20 cellular contexts compared by ENCODE assay signal in genomic region chr1:63448741-63449140, GRCh38.
"Had no signal": no experiment of that assay in that cellular context is flagged by ENCODE, and none has a peak within 500 bp of the region (broad histone marks: within the 10 kb centered on the region; RNA-seq: fewer than 3 reads in every experiment).

No MANE protein-coding gene starts in this region.

- H3K9me3 Mint-ChIP-seq: activated CD4-positive, alpha-beta memory T cell treated with anti-CD3 and anti-CD28 coated beads for 36 hours; activated naive CD4-positive, alpha-beta T cell treated with anti-CD3 and anti-CD28 coated beads, Interleukin-2, amount 10 ng/mL, durations not matched to agents 7 days and 5 days; naive thymus-derived CD4-positive, alpha-beta T cell; stimulated activated naive CD8-positive, alpha-beta T cell treated with anti-CD3 and anti-CD28 coated beads, Interleukin-15, amount 100 ng/mL, for 72 hours had no signal

- H2AFZ ChIP-seq: hepatocyte had no signal

- H3K27me3 ChIP-seq: cardiac muscle cell, esophagus muscularis mucosa, hepatocyte, left lung, pancreas, spleen, testis, upper lobe of right lung had no signal

- DNase-seq: activated CD4-positive, alpha-beta memory T cell treated with anti-CD3 and anti-CD28 coated beads for 36 hours; activated CD4-positive, CD25-positive, alpha-beta regulatory T cell treated with anti-CD3 and anti-CD28 coated beads, Interleukin-2, amount 50 U/mL, for 72 hours; activated CD8-positive, alpha-beta memory T cell treated with anti-CD3 and anti-CD28 coated beads, Interleukin-2, amount 10 ng/mL, durations not matched to agents 7 days and 5 days; activated naive CD4-positive, alpha-beta T cell treated with anti-CD3 and anti-CD28 coated beads, Interleukin-2, amount 10 ng/mL, durations not matched to agents 7 days and 5 days; activated T-cell treated with anti-CD3 and anti-CD28 coated beads, Interleukin-2, amount 50 U/mL, for 1 hour; left lung; mammary epithelial cell; mucosa of descending colon; naive thymus-derived CD4-positive, alpha-beta T cell; pancreas; spleen; stimulated activated naive CD8-positive, alpha-beta T cell treated with anti-CD3 and anti-CD28 coated beads, Interleukin-15, amount 100 ng/mL, for 72 hours; testis; upper lobe of right lung had no signal

- H3K79me2 ChIP-seq: hepatocyte had no signal

- H3K4me1 ChIP-seq: left lung, pancreas, spleen, testis, upper lobe of right lung had no signal

- H3K4me3 Mint-ChIP-seq: activated CD4-positive, alpha-beta memory T cell treated with anti-CD3 and anti-CD28 coated beads for 36 hours; activated CD8-positive, alpha-beta memory T cell treated with anti-CD3 and anti-CD28 coated beads, Interleukin-2, amount 10 ng/mL, durations not matched to agents 7 days and 5 days; activated naive CD4-positive, alpha-beta T cell treated with anti-CD3 and anti-CD28 coated beads, Interleukin-2, amount 10 ng/mL, durations not matched to agents 7 days and 5 days; naive thymus-derived CD4-positive, alpha-beta T cell; stimulated activated naive CD8-positive, alpha-beta T cell treated with anti-CD3 and anti-CD28 coated beads, Interleukin-15, amount 100 ng/mL, for 72 hours had no signal

- H3K4me3 ChIP-seq: cardiac muscle cell, esophagus muscularis mucosa, hepatocyte, left lung, mucosa of descending colon, pancreas, spleen, testis, upper lobe of right lung had no signal

- H3K27ac Mint-ChIP-seq: activated CD4-positive, alpha-beta memory T cell treated with anti-CD3 and anti-CD28 coated beads for 36 hours; activated CD8-positive, alpha-beta memory T cell treated with anti-CD3 and anti-CD28 coated beads, Interleukin-2, amount 10 ng/mL, durations not matched to agents 7 days and 5 days; activated naive CD4-positive, alpha-beta T cell treated with anti-CD3 and anti-CD28 coated beads, Interleukin-2, amount 10 ng/mL, durations not matched to agents 7 days and 5 days; naive thymus-derived CD4-positive, alpha-beta T cell; stimulated activated naive CD8-positive, alpha-beta T cell treated with anti-CD3 and anti-CD28 coated beads, Interleukin-15, amount 100 ng/mL, for 72 hours had no signal

- H3K4me2 ChIP-seq: hepatocyte had no signal

- H3K27me3 Mint-ChIP-seq: activated CD4-positive, alpha-beta memory T cell treated with anti-CD3 and anti-CD28 coated beads for 36 hours; activated CD8-positive, alpha-beta memory T cell treated with anti-CD3 and anti-CD28 coated beads, Interleukin-2, amount 10 ng/mL, durations not matched to agents 7 days and 5 days; activated naive CD4-positive, alpha-beta T cell treated with anti-CD3 and anti-CD28 coated beads, Interleukin-2, amount 10 ng/mL, durations not matched to agents 7 days and 5 days; naive thymus-derived CD4-positive, alpha-beta T cell; stimulated activated naive CD8-positive, alpha-beta T cell treated with anti-CD3 and anti-CD28 coated beads, Interleukin-15, amount 100 ng/mL, for 72 hours had no signal

- H3K36me3 Mint-ChIP-seq: activated naive CD4-positive, alpha-beta T cell treated with anti-CD3 and anti-CD28 coated beads, Interleukin-2, amount 10 ng/mL, durations not matched to agents 7 days and 5 days had no signal

- H3K27ac ChIP-seq: cardiac muscle cell, esophagus muscularis mucosa, hepatocyte, left lung, pancreas, spleen, testis, upper lobe of right lung had no signal

- H3K36me3 ChIP-seq: cardiac muscle cell, esophagus muscularis mucosa, left lung, pancreas, upper lobe of right lung had no signal

- ATAC-seq: activated CD8-positive, alpha-beta memory T cell treated with anti-CD3 and anti-CD28 coated beads, Interleukin-2, amount 10 ng/mL, durations not matched to agents 7 days and 5 days; left lung; mucosa of descending colon; naive thymus-derived CD4-positive, alpha-beta T cell; pancreas; sciatic nerve; stimulated activated naive CD8-positive, alpha-beta T cell treated with anti-CD3 and anti-CD28 coated beads, Interleukin-15, amount 100 ng/mL, for 72 hours; upper lobe of right lung had no signal

- H3K4me1 Mint-ChIP-seq: activated CD8-positive, alpha-beta memory T cell treated with anti-CD3 and anti-CD28 coated beads, Interleukin-2, amount 10 ng/mL, durations not matched to agents 7 days and 5 days; activated naive CD4-positive, alpha-beta T cell treated with anti-CD3 and anti-CD28 coated beads, Interleukin-2, amount 10 ng/mL, durations not matched to agents 7 days and 5 days; naive thymus-derived CD4-positive, alpha-beta T cell; stimulated activated naive CD8-positive, alpha-beta T cell treated with anti-CD3 and anti-CD28 coated beads, Interleukin-15, amount 100 ng/mL, for 72 hours had no signal

- H3K9me3 ChIP-seq: esophagus muscularis mucosa, left lung, mucosa of descending colon, pancreas, spleen, testis, upper lobe of right lung had no signal

- FAIRE-seq: endometrium, keratinocyte, pancreas had no signal
